ENCODE assay signal across 8 cellular contexts in the genomic region with DNA sequence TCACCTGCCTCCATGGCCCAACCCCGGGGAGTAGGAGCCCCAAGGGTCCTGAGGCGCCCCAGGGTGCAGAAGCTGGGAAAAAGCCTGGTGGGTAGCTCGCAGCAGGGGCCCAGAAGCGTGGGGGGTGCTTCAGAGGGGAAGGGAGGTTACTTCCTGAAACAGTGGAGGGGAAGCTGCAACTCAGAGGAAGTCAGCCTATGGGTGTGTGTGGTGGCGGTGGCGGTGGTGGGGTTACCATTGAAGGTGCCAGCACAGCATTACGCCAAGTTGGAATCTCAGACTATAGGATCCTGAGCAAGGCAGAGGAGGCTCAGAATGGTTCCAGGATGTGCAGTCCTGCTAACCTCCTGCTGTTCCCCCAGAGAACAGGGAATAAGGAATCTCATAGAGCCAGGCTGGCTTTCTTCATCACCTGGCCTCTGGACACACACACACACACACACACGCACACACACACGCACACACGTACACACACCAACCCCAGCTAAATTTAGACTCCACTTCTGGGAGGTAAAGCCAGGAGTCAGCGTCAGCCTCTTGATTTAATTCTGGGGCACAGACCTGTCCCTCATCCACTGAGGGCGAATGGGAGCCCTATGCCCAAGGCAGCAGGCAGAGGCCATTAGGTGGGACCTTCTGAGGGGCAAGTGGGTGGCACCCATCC. TPM values are rescaled to one million over a fixed set of nuclear protein-coding genes. Genes with fewer than 3 reads are reported as not detected.
DNase-seq lines count a peak whose midpoint lies in the region; ATAC-seq, FAIRE-seq and TF ChIP-seq lines count a peak whose summit lies in the region.

No MANE protein-coding gene starts in this region.

- H3K4me2 ChIP-seq in PC-3 (ENCODE audit: low read length) = peak overlapping the region; percentile 96

- no peak for TF ChIP-seq CTCF in PC-3 (conservative IDR thresholded peaks at IDR 0.05; ENCODE audit: low read depth, low read length)
- TF ChIP-seq CTCF in foreskin fibroblast (IDR thresholded peaks at IDR 0.05; ENCODE audit: low read depth, low read length) = no peak
- no peak for TF ChIP-seq CTCF in pancreas (IDR thresholded peaks at IDR 0.05)
- no peak for TF ChIP-seq CTCF in upper lobe of left lung (IDR thresholded peaks at IDR 0.05)

- no peak for TF ChIP-seq EP300 in upper lobe of left lung (IDR thresholded peaks at IDR 0.05)

- H3K9ac ChIP-seq in PC-3 (ENCODE audit: low read length) = peak overlapping the region; percentile 79

- H3F3A ChIP-seq in PC-3 (ENCODE audit: low read length, unreplicated experiment) = no peaks in the 10 kb centered on the region

- H3K4me3 ChIP-seq in PC-3 (ENCODE audit: low read length) (peak overlapping the region; percentile 81), foreskin fibroblast (ENCODE audit: low read depth in 1 of 2, low read length in 2 of 2) (peak overlapping the region; percentile 78 to 85), pancreas (peak overlapping the region; percentile 85 to 97 (median 94)), upper lobe of left lung (peak overlapping the region; percentile 60 to 99 (median 98))

- BruUV-seq in PC-3 (replicated peaks; lab: Mats Ljungman, UMichigan) = TSS peak; percentile 24

- intact Hi-C loops in PC-3 (cut with micrococcal nuclease) = no loop called here
- intact Hi-C loops in pancreas (cut with DNase I) = loop anchor here in 1 of 3 donors (10.0 kb wide), 2 partner anchors 120 to 150 kb away; no protein-coding TSS in a partner anchor

- peaks cover 23% of the 10 kb centered on the region for H3K79me2 ChIP-seq in PC-3 (ENCODE audit: low read length)

- CTCF ChIA-PET in PC-3 (lab: Charles Lee) = no interaction called here

- H3K9me3 ChIP-seq in PC-3 (ENCODE audit: low read length) = no peaks in the 10 kb centered on the region
- H3K9me3 ChIP-seq in pancreas = no peaks in the 10 kb centered on the region
- H3K9me3 ChIP-seq in upper lobe of left lung = no peaks in the 10 kb centered on the region

- H3K9me3 Mint-ChIP-seq in activated T-helper 17 cell treated with anti-CD3 and anti-CD28 coated beads, Interleukin-2, amount 50 U/mL, for 72 hours = no peaks in the 10 kb centered on the region

- WGBS in pancreas, 2 donors = 35 to 36% methylated on average over 12 of the region's 12 CpGs
- 15 to 16% methylated on average over 9 to 12 of the region's 12 CpGs for WGBS in upper lobe of left lung, 2 donors

- ATAC-seq in PC-3 (peak; percentile 8; the same call in 1 of the 2 replicates), pancreas (peak; percentile 2 to 47 (median 20)), upper lobe of left lung (ENCODE audit: low FRiP score in 2 of 2) (peak; percentile 66 to 68)
- peak; percentile 68 for ATAC-seq in activated T-helper 17 cell treated with anti-CD3 and anti-CD28 coated beads, Interleukin-2, amount 50 U/mL, for 72 hours (replicated peaks)

- peak overlapping the region; percentile 96 for H3K27ac Mint-ChIP-seq in activated T-helper 17 cell treated with anti-CD3 and anti-CD28 coated beads, Interleukin-2, amount 50 U/mL, for 72 hours

- H3K27ac ChIP-seq in PC-3 (ENCODE audit: low read length) (peak overlapping the region; percentile 43), pancreas (peak overlapping the region; percentile 76 to 93 (median 89)), upper lobe of left lung (peak overlapping the region; percentile 98 to 100 (median 98))

- peak; percentile 72 for DNase-seq in NK-92 treated with Interleukin-12 subunit alpha and Interleukin-12 subunit beta, amount 100 ng/mL, for 24 hours (lab: John Stamatoyannopoulos, UW)
- DNase-seq in NK-92 (lab: John Stamatoyannopoulos, UW; ENCODE audit: unreplicated experiment) (no peak), PC-3 (no peak), foreskin fibroblast (peak in 1 of 2 donors; percentile 58), pancreas (peak in 2 of 6 donors; percentile 57 to 67), upper lobe of left lung (peak in 1 of 2 donors; percentile 79), NCI-H187 (lab: John Stamatoyannopoulos, UW) (no peak)

- POLR2A ChIA-PET in PC-3 (lab: Charles Lee; ENCODE audit: unreplicated experiment) = no interaction called here

- peak overlapping the region; percentile 90 for H3K4me3 Mint-ChIP-seq in activated T-helper 17 cell treated with anti-CD3 and anti-CD28 coated beads, Interleukin-2, amount 50 U/mL, for 72 hours

- no peaks in the 10 kb centered on the region for H3K9me2 ChIP-seq in PC-3 (replicated peaks; ENCODE audit: low read length)

- peaks cover 13% of the 10 kb centered on the region for H3K4me1 ChIP-seq in PC-3 (ENCODE audit: insufficient read depth, low read length)
- H3K4me1 ChIP-seq in pancreas = no peaks in the 10 kb centered on the region
- H3K4me1 ChIP-seq in upper lobe of left lung = peaks cover 22 to 31% (median 28%) of the 10 kb centered on the region in 4 donors

- peak overlapping the region; percentile 86 for H2AFZ ChIP-seq in PC-3 (ENCODE audit: low read length)

- no peaks in the 10 kb centered on the region for H4K20me1 ChIP-seq in PC-3 (ENCODE audit: low read length)

- H3K36me3 Mint-ChIP-seq in activated T-helper 17 cell treated with anti-CD3 and anti-CD28 coated beads, Interleukin-2, amount 50 U/mL, for 72 hours (ENCODE audit: low read depth) = peaks cover 83% of the 10 kb centered on the region

- TF ChIP-seq POLR2A in upper lobe of left lung (IDR thresholded peaks at IDR 0.05) = peak in 1 of 4 donors; percentile 37

- H3K27me3 ChIP-seq in PC-3 (ENCODE audit: low read length) (no peaks in the 10 kb centered on the region), pancreas (no peaks in the 10 kb centered on the region), upper lobe of left lung (no peaks in the 10 kb centered on the region)

- FAIRE-seq in pancreas (lab: Jason Lieb, UNC) = no peak

- H3K27me3 Mint-ChIP-seq in activated T-helper 17 cell treated with anti-CD3 and anti-CD28 coated beads, Interleukin-2, amount 50 U/mL, for 72 hours = no peaks in the 10 kb centered on the region

- H3K36me3 ChIP-seq in PC-3 (ENCODE audit: low read depth, low read length) (peaks cover 10% of the 10 kb centered on the region; the same call in 1 of the 2 replicates), pancreas (peaks cover 0 to 15% (median 0%) of the 10 kb centered on the region in 3 donors), upper lobe of left lung (peaks cover 13 to 68% (median 48%) of the 10 kb centered on the region in 4 donors)

- peaks cover 28% of the 10 kb centered on the region for H3K4me1 Mint-ChIP-seq in activated T-helper 17 cell treated with anti-CD3 and anti-CD28 coated beads, Interleukin-2, amount 50 U/mL, for 72 hours

RNA-seq across cellular contexts. Expression of a gene that starts 1.3 kb away (rescaled TPM):
- 27.3 and 38.0 TPM in 2 replicates for total RNA-seq in PC-3 (2014; rRNA removed)
- 100 to 1,000 TPM in 1 of 2 donors, 10 to 100 TPM in 1; 98.0 to 130 TPM for total RNA-seq in activated T-helper 17 cell treated with anti-CD3 and anti-CD28 coated beads, Interleukin-2, amount 50 U/mL, for 72 hours
- total RNA-seq in pancreas = 10 to 100 TPM; 17.8 to 41.7 (median 20.4) TPM
- 10 to 100 TPM; 48.9 to 57.0 TPM for polyA plus RNA-seq in pancreas
- 100 to 1,000 TPM in 4 of 6 donors, 10 to 100 TPM in 2; 43.3 to 151 (median 103) TPM for total RNA-seq in upper lobe of left lung

RNA-seq across cellular contexts. Expression of a gene that starts 13.1 kb away (rescaled TPM):
- total RNA-seq in PC-3 (2014; rRNA removed) = 17.6 and 21.0 TPM in 2 replicates
- 100 to 1,000 TPM in 1 of 2 donors, 10 to 100 TPM in 1; 84.9 to 131 TPM for total RNA-seq in activated T-helper 17 cell treated with anti-CD3 and anti-CD28 coated beads, Interleukin-2, amount 50 U/mL, for 72 hours
- 10 to 100 TPM; 13.4 to 27.6 (median 18.3) TPM for total RNA-seq in pancreas
- polyA plus RNA-seq in pancreas = 10 to 100 TPM; 36.9 to 48.6 TPM
- 10 to 100 TPM; 19.4 to 93.2 (median 37.6) TPM for total RNA-seq in upper lobe of left lung

RNA-seq across cellular contexts. Expression of a gene that starts 18.1 kb away (rescaled TPM):
- total RNA-seq in PC-3 (2014; rRNA removed) (201 and 224 TPM in 2 replicates), pancreas (10 to 100 TPM; 20.0 to 46.1 (median 27.0) TPM), upper lobe of left lung (100 to 1,000 TPM in 3 of 6 donors, 10 to 100 TPM in 3; 41.9 to 145 (median 102) TPM)
- total RNA-seq in activated T-helper 17 cell treated with anti-CD3 and anti-CD28 coated beads, Interleukin-2, amount 50 U/mL, for 72 hours = 100 to 1,000 TPM; 109 to 117 TPM
- polyA plus RNA-seq in pancreas = 10 to 100 TPM; 22.8 to 38.1 TPM

RNA-seq across cellular contexts. Expression of a gene that starts 22.4 kb away (rescaled TPM):
- 22.9 and 28.7 TPM in 2 replicates for total RNA-seq in PC-3 (2014; rRNA removed)
- total RNA-seq in activated T-helper 17 cell treated with anti-CD3 and anti-CD28 coated beads, Interleukin-2, amount 50 U/mL, for 72 hours = 1 to 10 TPM; 7.4 to 9.3 TPM
- 10 to 100 TPM in 2 of 6 donors, 1 to 10 TPM in 4; 6.5 to 13.2 (median 8.0) TPM for total RNA-seq in pancreas
- polyA plus RNA-seq in pancreas = 10 to 100 TPM; 13.3 to 19.6 TPM
- total RNA-seq in upper lobe of left lung = 10 to 100 TPM in 3 of 6 donors, 1 to 10 TPM in 3; 4.7 to 17.4 (median 9.4) TPM

RNA-seq across cellular contexts. Expression of a gene that starts 22.5 kb away (rescaled TPM):
- total RNA-seq in PC-3 (2014; rRNA removed) (7.2 and 11.7 TPM in 2 replicates), pancreas (10 to 100 TPM; 15.0 to 27.1 (median 17.1) TPM), upper lobe of left lung (10 to 100 TPM; 16.0 to 50.3 (median 37.8) TPM)
- 10 to 100 TPM; 47.8 to 51.1 TPM for total RNA-seq in activated T-helper 17 cell treated with anti-CD3 and anti-CD28 coated beads, Interleukin-2, amount 50 U/mL, for 72 hours
- polyA plus RNA-seq in pancreas = 1 to 10 TPM; 4.8 to 7.4 TPM

Comparison
In these comparisons a context has a peak if more than half of its experiments do, and no peak if none do; other contexts are left out.
1. ATAC-seq: peak in every context shown above with its lines; median percentile 68 in activated T-helper 17 cell treated with anti-CD3 and anti-CD28 coated beads, Interleukin-2, amount 50 U/mL, for 72 hours; 67 in upper lobe of left lung; 20 in pancreas; 8 in PC-3.
2. H3K27ac ChIP-seq: peak in every context shown above with its lines; median percentile 98 in upper lobe of left lung; 89 in pancreas; 43 in PC-3.